Comparison of ENCODE assay signal across 17 cellular contexts in genomic region chr2:149612122-149612521, GRCh38. TPM values are rescaled to one million over a fixed set of nuclear protein-coding genes. Genes with fewer than 3 reads are reported as not detected.
A peak's percentile ranks its signal among the peaks of the same experiment; 100 is the strongest.
DNase-seq lines count a peak whose midpoint lies in the region; ATAC-seq and TF ChIP-seq lines count a peak whose summit lies in the region.
"Had no signal": no experiment of that assay in that cellular context is flagged by ENCODE, and none has a peak within 500 bp of the region (broad histone marks: within the 10 kb centered on the region; RNA-seq: fewer than 3 reads in every experiment).

No MANE protein-coding gene starts in this region.

- no peak for TF ChIP-seq POLR2A in body of pancreas (IDR thresholded peaks at IDR 0.05)

- no peak overlapping the region for H3K27ac ChIP-seq in body of pancreas
- peak overlapping the region; percentile 54 for H3K27ac ChIP-seq in hepatocyte
- peak overlapping the region; percentile 37 for H3K27ac ChIP-seq in upper lobe of right lung
- H3K27ac ChIP-seq in substantia nigra (ENCODE audit: low read depth, low read length, poor library complexity, severe bottlenecking), result no peak overlapping the region
- H3K27ac ChIP-seq: foreskin keratinocyte, Peyer's patch had no signal

- H3K27me3 ChIP-seq in body of pancreas (no peaks in the 10 kb centered on the region), hepatocyte (no peaks in the 10 kb centered on the region), upper lobe of right lung (no peaks in the 10 kb centered on the region)
- H3K27me3 ChIP-seq: foreskin keratinocyte, Peyer's patch had no signal

- no peaks in the 10 kb centered on the region for H3K9me3 ChIP-seq in body of pancreas
- H3K9me3 ChIP-seq in hepatocyte (ENCODE audit: low read depth), result no peaks in the 10 kb centered on the region
- H3K9me3 ChIP-seq in upper lobe of right lung, result no peaks in the 10 kb centered on the region
- H3K9me3 ChIP-seq: Peyer's patch had no signal

- ATAC-seq in body of pancreas (peak; percentile 69), upper lobe of right lung (peak; percentile 86), GM19395 (IDR thresholded peaks at IDR 0.05; ENCODE audit: unreplicated experiment) (no peak)
- ATAC-seq: activated CD8-positive, alpha-beta T cell treated with anti-CD3 and anti-CD28 coated beads for 36 hours; GM12878 had no signal

- H3K4me2 ChIP-seq in hepatocyte, result no peak overlapping the region

- H3K36me3 ChIP-seq in body of pancreas (replicated peaks in 1 of 2; ENCODE audit: insufficient read depth in 1 of 2, low read depth in 2 of 2) (no peaks in the 10 kb centered on the region), hepatocyte (replicated peaks; ENCODE audit: insufficient read depth, low read depth) (no peaks in the 10 kb centered on the region), upper lobe of right lung (no peaks in the 10 kb centered on the region)
- H3K36me3 ChIP-seq: Peyer's patch had no signal

- H3K4me1 ChIP-seq in body of pancreas (peaks cover 17% of the 10 kb centered on the region), hepatocyte (ENCODE audit: insufficient read depth) (peaks cover 24% of the 10 kb centered on the region), upper lobe of right lung (peaks cover 10% of the 10 kb centered on the region)
- H3K4me1 ChIP-seq: Peyer's patch had no signal

- DNase-seq in NCI-H2171 treated with DMSO at 0.1 percent for 48 hours (lab: John Stamatoyannopoulos, UW) (peak; percentile 23), NCI-H2171 (lab: John Stamatoyannopoulos, UW) (no peak), body of pancreas (peak in 3 of 4 donors; percentile 21 to 45 (median 43)), hepatocyte (ENCODE audit: low spot score) (no peak), upper lobe of right lung (no peak), substantia nigra (lab: John Stamatoyannopoulos, UW) (no peak), cerebellar cortex (ENCODE audit: low spot score) (no peak)
- DNase-seq: activated CD8-positive, alpha-beta T cell treated with anti-CD3 and anti-CD28 coated beads for 36 hours; CD4-positive, CD25-positive, alpha-beta regulatory T cell; NCI-H526; Peyer's patch; stimulated activated CD4-positive, alpha-beta T cell treated with anti-CD3 and anti-CD28 coated beads, Interleukin-4, amount 100 ng/mL, for 4 hours; SW 1271; trophoblast cell had no signal

- TF ChIP-seq CTCF in body of pancreas (IDR thresholded peaks at IDR 0.05) (no peak), hepatocyte (IDR thresholded peaks at IDR 0.05; ENCODE audit: poor library complexity) (no peak), upper lobe of right lung (IDR thresholded peaks at IDR 0.05) (no peak)

- H4K20me1 ChIP-seq in hepatocyte (ENCODE audit: insufficient read depth, poor library complexity, severe bottlenecking), result no peaks in the 10 kb centered on the region

- no peak overlapping the region for H2AFZ ChIP-seq in hepatocyte

- WGBS in body of pancreas, 2 donors, result 67 to 72% methylated on average over 1 of the region's 1 CpG
- 78% methylated on average over 1 of the region's 1 CpG for WGBS in hepatocyte (ENCODE audit: low lambda C conversion rate, missing lambda C conversion rate)

- intact Hi-C loops in body of pancreas (cut with DNase I), result no loop called here
- intact Hi-C loops in upper lobe of right lung (cut with DNase I), result no loop called here

- H3K9me2 ChIP-seq in hepatocyte (replicated peaks; ENCODE audit: insufficient read depth), result no peaks in the 10 kb centered on the region

- H3K4me3 ChIP-seq in body of pancreas (no peak overlapping the region), hepatocyte (no peak overlapping the region), upper lobe of right lung (no peak overlapping the region)
- H3K4me3 ChIP-seq: GM12878, Peyer's patch had no signal

- H3K79me2 ChIP-seq in hepatocyte, result no peaks in the 10 kb centered on the region

RNA-seq across cellular contexts. Expression of gene MMADHC, which starts 24.5 kb away (rescaled TPM):
- total RNA-seq in body of pancreas (10 to 100 TPM; 33.6 to 52.9 TPM), hepatocyte (156 and 158 TPM in 2 replicates), upper lobe of right lung (70.9 TPM)
- 134 and 138 TPM in 2 replicates for polyA plus RNA-seq in hepatocyte

Comparison
In these comparisons a context has a peak if more than half of its experiments do, and no peak if none do; other contexts are left out.
1. DNase-seq: peak in NCI-H2171 treated with DMSO at 0.1 percent for 48 hours (single experiment) and body of pancreas (3 of 4); none in NCI-H2171 (single experiment), hepatocyte (single experiment), upper lobe of right lung (single experiment), substantia nigra (0 of 49) and cerebellar cortex (single experiment).
2. H3K27ac ChIP-seq: peak in hepatocyte (single experiment) and upper lobe of right lung (single experiment); none in body of pancreas (0 of 4) and substantia nigra (single experiment).